In genomic region chr7:16299853-16300252, GRCh38 we compare ENCODE assay signal across 36 cellular contexts.
"Had no signal": no experiment of that assay in that cellular context is flagged by ENCODE, and none has a peak within 500 bp of the region (broad histone marks: within the 10 kb centered on the region; RNA-seq: fewer than 3 reads in every experiment).

No MANE protein-coding gene starts in this region.

- H3K4me1 Mint-ChIP-seq: activated CD4-positive, alpha-beta T cell treated with anti-CD3 and anti-CD28 coated beads, Interleukin-2, amount 10 ng/mL, durations not matched to agents 24 days and 14 days; endodermal cell; naive thymus-derived CD4-positive, alpha-beta T cell; neural crest cell; stimulated activated memory B cell treated with anti-CD40 and anti-IgM and Interleukin-4, amounts not matched to agents 10 μg/mL and 1 μg/mL and 100 μg/mL, for 72 hours; stimulated activated naive CD8-positive, alpha-beta T cell treated with anti-CD3 and anti-CD28 coated beads, Interleukin-15, amount 100 ng/mL, for 72 hours; T-helper 17 cell had no signal

- H3K27ac Mint-ChIP-seq: activated CD4-positive, alpha-beta memory T cell treated with anti-CD3 and anti-CD28 coated beads for 36 hours; activated CD4-positive, alpha-beta T cell treated with anti-CD3 and anti-CD28 coated beads, Interleukin-2, amount 10 ng/mL, durations not matched to agents 24 days and 14 days; activated naive CD4-positive, alpha-beta T cell treated with anti-CD3 and anti-CD28 coated beads for 36 hours; activated naive CD8-positive, alpha-beta T cell treated with anti-CD3 and anti-CD28 coated beads for 36 hours; activated T-helper 1 cell treated with anti-CD3 and anti-CD28 coated beads, Interleukin-12 subunit alpha, Interleukin-12 subunit beta, Interleukin-2, Interleukin-4 antibody, amounts not matched to agents 30 ng/mL and 10 ng/mL and 1 ng/mL, durations not matched to agents 14 hours and 24 hours and 36 hours; endodermal cell; naive thymus-derived CD4-positive, alpha-beta T cell; stimulated activated memory B cell treated with anti-CD40 and anti-IgM and Interleukin-4, amounts not matched to agents 10 μg/mL and 1 μg/mL and 100 μg/mL, for 72 hours; stimulated activated naive CD8-positive, alpha-beta T cell treated with anti-CD3 and anti-CD28 coated beads, Interleukin-15, amount 100 ng/mL, for 72 hours; T-helper 17 cell had no signal

- DNase-seq: activated CD4-positive, alpha-beta memory T cell treated with anti-CD3 and anti-CD28 coated beads for 36 hours; activated CD4-positive, alpha-beta T cell treated with anti-CD3 and anti-CD28 coated beads, Interleukin-2, amount 10 ng/mL, durations not matched to agents 24 days and 14 days; activated CD4-positive, CD25-positive, alpha-beta regulatory T cell treated with anti-CD3 and anti-CD28 coated beads, Interleukin-2, amount 50 U/mL, for 72 hours; activated CD8-positive, alpha-beta memory T cell treated with anti-CD3 and anti-CD28 coated beads, Interleukin-2, amount 50 U/mL, for 4 hours; activated effector memory CD4-positive, alpha-beta T cell treated with anti-CD3 and anti-CD28 coated beads, Interleukin-2, amount 50 U/mL, for 16 hours; activated naive CD4-positive, alpha-beta T cell treated with anti-CD3 and anti-CD28 coated beads for 36 hours; activated naive CD8-positive, alpha-beta T cell treated with anti-CD3 and anti-CD28 coated beads for 36 hours; activated T-cell treated with anti-CD3 and anti-CD28 coated beads, Interleukin-2, amount 50 U/mL, for 1 hour; adrenal gland; cortex of kidney; endodermal cell; gastrocnemius medialis; glutamatergic neuron; hippocampal formation; left cardiac atrium; mammary epithelial cell; midbrain; naive thymus-derived CD4-positive, alpha-beta T cell; stimulated activated CD4-positive, alpha-beta T cell treated with anti-CD3 and anti-CD28 coated beads, Interleukin-1b, Interleukin-23, amount 100 ng/mL, for 48 hours; stimulated activated CD4-positive, alpha-beta T cell treated with anti-CD3 and anti-CD28 coated beads, Interleukin-4, amount 100 ng/mL, for 4 hours; stimulated activated CD8-positive, alpha-beta memory T cell treated with anti-CD3 and anti-CD28 coated beads, Interleukin-4, amount 100 ng/mL, for 48 hours; stimulated activated naive CD8-positive, alpha-beta T cell treated with anti-CD3 and anti-CD28 coated beads, Interleukin-15, amount 100 ng/mL, for 72 hours; substantia nigra; T-helper 17 cell; T1000; upper lobe of left lung had no signal

- H3K4me1 ChIP-seq: adrenal gland, ascending aorta, esophagus muscularis mucosa, gastrocnemius medialis, right atrium auricular region, upper lobe of left lung had no signal

- H3K4me3 Mint-ChIP-seq: activated CD4-positive, alpha-beta memory T cell treated with anti-CD3 and anti-CD28 coated beads for 36 hours; activated CD4-positive, alpha-beta T cell treated with anti-CD3 and anti-CD28 coated beads, Interleukin-2, amount 10 ng/mL, durations not matched to agents 24 days and 14 days; activated naive CD4-positive, alpha-beta T cell treated with anti-CD3 and anti-CD28 coated beads for 36 hours; activated naive CD8-positive, alpha-beta T cell treated with anti-CD3 and anti-CD28 coated beads for 36 hours; activated T-helper 1 cell treated with anti-CD3 and anti-CD28 coated beads, Interleukin-12 subunit alpha, Interleukin-12 subunit beta, Interleukin-2, Interleukin-4 antibody, amounts not matched to agents 30 ng/mL and 10 ng/mL and 1 ng/mL, durations not matched to agents 14 hours and 24 hours and 36 hours; brain; endodermal cell; naive thymus-derived CD4-positive, alpha-beta T cell; neural crest cell; stimulated activated memory B cell treated with anti-CD40 and anti-IgM and Interleukin-4, amounts not matched to agents 10 μg/mL and 1 μg/mL and 100 μg/mL, for 72 hours; stimulated activated naive CD8-positive, alpha-beta T cell treated with anti-CD3 and anti-CD28 coated beads, Interleukin-15, amount 100 ng/mL, for 72 hours; T-helper 17 cell had no signal

- H3K36me3 Mint-ChIP-seq: activated CD4-positive, alpha-beta memory T cell treated with anti-CD3 and anti-CD28 coated beads for 36 hours; activated naive CD8-positive, alpha-beta T cell treated with anti-CD3 and anti-CD28 coated beads for 36 hours; brain; naive thymus-derived CD4-positive, alpha-beta T cell; stimulated activated memory B cell treated with anti-CD40 and anti-IgM and Interleukin-4, amounts not matched to agents 10 μg/mL and 1 μg/mL and 100 μg/mL, for 72 hours had no signal

- H3K27ac ChIP-seq: adrenal gland, ascending aorta, cardiac muscle cell, esophagus muscularis mucosa, gastrocnemius medialis, right atrium auricular region, upper lobe of left lung, vagina had no signal

- H3K4me3 ChIP-seq: adrenal gland, ascending aorta, cardiac muscle cell, esophagus muscularis mucosa, gastrocnemius medialis, right atrium auricular region, smooth muscle cell, upper lobe of left lung, vagina had no signal

- H3K9me3 Mint-ChIP-seq: activated CD4-positive, alpha-beta memory T cell treated with anti-CD3 and anti-CD28 coated beads for 36 hours; activated CD4-positive, alpha-beta T cell treated with anti-CD3 and anti-CD28 coated beads, Interleukin-2, amount 10 ng/mL, durations not matched to agents 24 days and 14 days; activated naive CD4-positive, alpha-beta T cell treated with anti-CD3 and anti-CD28 coated beads for 36 hours; activated naive CD8-positive, alpha-beta T cell treated with anti-CD3 and anti-CD28 coated beads for 36 hours; activated T-helper 1 cell treated with anti-CD3 and anti-CD28 coated beads, Interleukin-12 subunit alpha, Interleukin-12 subunit beta, Interleukin-2, Interleukin-4 antibody, amounts not matched to agents 30 ng/mL and 10 ng/mL and 1 ng/mL, durations not matched to agents 14 hours and 24 hours and 36 hours; brain; endodermal cell; naive thymus-derived CD4-positive, alpha-beta T cell; neural crest cell; stimulated activated memory B cell treated with anti-CD40 and anti-IgM and Interleukin-4, amounts not matched to agents 10 μg/mL and 1 μg/mL and 100 μg/mL, for 72 hours; stimulated activated naive CD8-positive, alpha-beta T cell treated with anti-CD3 and anti-CD28 coated beads, Interleukin-15, amount 100 ng/mL, for 72 hours had no signal

- H3K36me3 ChIP-seq: adrenal gland, ascending aorta, cardiac muscle cell, esophagus muscularis mucosa, gastrocnemius medialis, right atrium auricular region, upper lobe of left lung, vagina had no signal

- H3K9me3 ChIP-seq: adrenal gland, ascending aorta, esophagus muscularis mucosa, gastrocnemius medialis, right atrium auricular region, upper lobe of left lung, vagina had no signal

- H3K27me3 ChIP-seq: adrenal gland, ascending aorta, cardiac muscle cell, esophagus muscularis mucosa, gastrocnemius medialis, right atrium auricular region, upper lobe of left lung, vagina had no signal

- ATAC-seq: gastrocnemius medialis; left cardiac atrium; naive thymus-derived CD4-positive, alpha-beta T cell; stimulated activated memory B cell treated with anti-CD40 and anti-IgM and Interleukin-4, amounts not matched to agents 10 μg/mL and 1 μg/mL and 100 μg/mL, for 72 hours; stimulated activated naive CD8-positive, alpha-beta T cell treated with anti-CD3 and anti-CD28 coated beads, Interleukin-15, amount 100 ng/mL, for 72 hours; T-helper 17 cell had no signal

- H3K4me2 ChIP-seq: smooth muscle cell had no signal

- H3K27me3 Mint-ChIP-seq: activated CD4-positive, alpha-beta memory T cell treated with anti-CD3 and anti-CD28 coated beads for 36 hours; activated CD4-positive, alpha-beta T cell treated with anti-CD3 and anti-CD28 coated beads, Interleukin-2, amount 10 ng/mL, durations not matched to agents 24 days and 14 days; activated naive CD8-positive, alpha-beta T cell treated with anti-CD3 and anti-CD28 coated beads for 36 hours; naive thymus-derived CD4-positive, alpha-beta T cell; stimulated activated memory B cell treated with anti-CD40 and anti-IgM and Interleukin-4, amounts not matched to agents 10 μg/mL and 1 μg/mL and 100 μg/mL, for 72 hours; stimulated activated naive CD8-positive, alpha-beta T cell treated with anti-CD3 and anti-CD28 coated beads, Interleukin-15, amount 100 ng/mL, for 72 hours; T-helper 17 cell had no signal
